10 cellular contexts compared by ENCODE assay signal in the genomic region with DNA sequence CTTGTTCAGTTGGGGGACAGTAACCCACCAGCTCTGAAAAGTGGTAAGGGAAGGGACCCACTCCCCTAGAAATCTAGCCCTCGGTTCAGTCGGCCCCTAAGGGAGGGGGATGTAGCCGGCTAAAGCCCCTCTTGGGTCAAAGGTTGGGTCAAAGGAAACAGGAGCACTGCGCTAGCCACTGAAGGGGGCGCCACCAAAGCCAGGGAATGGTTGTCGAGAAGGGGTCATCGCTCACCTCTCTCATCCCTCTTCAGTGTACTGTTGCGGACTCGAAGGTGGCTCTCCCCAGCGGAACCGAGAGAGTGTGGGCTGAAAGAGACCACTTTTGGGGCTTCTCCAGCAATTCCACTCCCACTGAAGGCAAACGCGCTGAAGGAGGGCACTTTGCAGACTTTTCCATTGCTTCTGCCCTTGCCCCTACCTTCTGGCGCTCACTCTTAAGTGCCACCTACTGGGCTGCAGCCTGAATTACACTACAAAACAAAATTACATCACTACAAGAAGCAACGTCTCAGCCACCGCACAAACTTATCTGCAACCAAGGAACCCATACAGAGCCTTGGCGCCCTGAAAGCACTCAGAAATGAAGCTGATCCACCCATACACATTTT.
A peak's percentile ranks its signal among the peaks of the same experiment; 100 is the strongest.
DNase-seq lines count a peak whose midpoint lies in the region; ATAC-seq and TF ChIP-seq lines count a peak whose summit lies in the region.
"Had no signal": no experiment of that assay in that cellular context is flagged by ENCODE, and none has a peak within 500 bp of the region (broad histone marks: within the 10 kb centered on the region; RNA-seq: fewer than 3 reads in every experiment).

No MANE protein-coding gene starts in this region.

- peaks cover 4% of the 10 kb centered on the region for H3K27me3 Mint-ChIP-seq in activated naive CD4-positive, alpha-beta T cell treated with anti-CD3 and anti-CD28 coated beads, Interleukin-2, amount 10 ng/mL, durations not matched to agents 7 days and 5 days

- no peaks in the 10 kb centered on the region for H3K36me3 Mint-ChIP-seq in activated naive CD4-positive, alpha-beta T cell treated with anti-CD3 and anti-CD28 coated beads, Interleukin-2, amount 10 ng/mL, durations not matched to agents 7 days and 5 days

- H3K9ac ChIP-seq in trophoblast cell (ENCODE audit: low read length): no peak overlapping the region

- no peaks in the 10 kb centered on the region for H3K4me1 ChIP-seq in trophoblast cell (ENCODE audit: control insufficient read depth in 1 of 2, insufficient read depth in 2 of 2, low read length in 2 of 2)

- H3K9me3 ChIP-seq in trophoblast cell (ENCODE audit: insufficient read depth, low read depth, low read length): no peaks in the 10 kb centered on the region

- H4K91ac ChIP-seq in trophoblast cell (ENCODE audit: low read depth, low read length): no peak overlapping the region

- H3K4me2 ChIP-seq in trophoblast cell (ENCODE audit: low read length): no peak overlapping the region

- H3K23ac ChIP-seq in trophoblast cell (ENCODE audit: low read length): no peak overlapping the region

- H3K4me3 ChIP-seq in astrocyte of the cerebellum (ENCODE audit: low read depth, low read length): no peak overlapping the region
- no peak overlapping the region for H3K4me3 ChIP-seq in trophoblast cell (ENCODE audit: low read depth, low read length)

- CTCF ChIA-PET in activated naive CD4-positive, alpha-beta T cell treated with anti-CD3 and anti-CD28 coated beads, Interleukin-2, amount 10 ng/mL, durations not matched to agents 7 days and 5 days (lab: Charles Lee): interaction anchor here (0.7 to 1.7 kb wide), 6 partner anchors 8 to 359 kb away, joined by 3 to 8 read pairs (median 4); no protein-coding TSS in a partner anchor

- no peak overlapping the region for H2BK12ac ChIP-seq in trophoblast cell (ENCODE audit: low read length)

- H3K79me1 ChIP-seq in trophoblast cell (ENCODE audit: low read length): no peaks in the 10 kb centered on the region

- H3K9me3 Mint-ChIP-seq in activated naive CD4-positive, alpha-beta T cell treated with anti-CD3 and anti-CD28 coated beads, Interleukin-2, amount 10 ng/mL, durations not matched to agents 7 days and 5 days: no peaks in the 10 kb centered on the region

- no CpG with 5 or more reads among the region's 17 CpGs for WGBS in trophoblast cell (ENCODE audit: extremely low coverage, insufficient coverage, insufficient read length)

- H3K79me2 ChIP-seq in trophoblast cell (ENCODE audit: control insufficient read depth, insufficient read depth, low read length, poor library complexity): no peaks in the 10 kb centered on the region

- no peak overlapping the region for H4K12ac ChIP-seq in trophoblast cell (ENCODE audit: low read depth, low read length)

- ATAC-seq in HG03039 (IDR thresholded peaks at IDR 0.05; ENCODE audit: unreplicated experiment) (peak; percentile 75), GM19328 (IDR thresholded peaks at IDR 0.05; ENCODE audit: unreplicated experiment) (no peak)

- H2AFZ ChIP-seq in trophoblast cell (ENCODE audit: insufficient read depth, low read length, poor library complexity): peak overlapping the region; percentile 8

- no peak overlapping the region for H3K14ac ChIP-seq in trophoblast cell (ENCODE audit: low read length)

- DNase-seq in activated CD8-positive, alpha-beta memory T cell treated with anti-CD3 and anti-CD28 coated beads, Interleukin-2, amount 50 U/mL, for 48 hours: peak; percentile 49
- DNase-seq in activated CD8-positive, alpha-beta memory T cell treated with anti-CD3 and anti-CD28 coated beads for 24 hours: no peak
- no peak for DNase-seq in astrocyte of the cerebellum (ENCODE audit: low read depth)
- peak; percentile 32 to 73 for DNase-seq in trophoblast cell
- DNase-seq in nucleus accumbens (lab: John Stamatoyannopoulos, UW): no peak
- DNase-seq in activated naive CD4-positive, alpha-beta T cell treated with anti-CD3 and anti-CD28 coated beads, Interleukin-2, amount 10 ng/mL, durations not matched to agents 7 days and 5 days: no peak
- DNase-seq: NK-92 treated with Interleukin-12 subunit alpha and Interleukin-12 subunit beta, amount 100 ng/mL, for 24 hours had no signal

- in situ Hi-C loops in astrocyte of the cerebellum (cut with HindIII; ENCODE audit: low sequenced_read_pairs): no loop called here

- H2BK120ac ChIP-seq in trophoblast cell (ENCODE audit: insufficient read depth, low read length, poor library complexity): no peak overlapping the region

- no peak overlapping the region for H4K8ac ChIP-seq in trophoblast cell (ENCODE audit: low read depth, low read length)

- no peaks in the 10 kb centered on the region for H3K36me3 ChIP-seq in trophoblast cell (ENCODE audit: control insufficient read depth in 1 of 2, insufficient read depth in 2 of 2, low read length in 2 of 2)

- no peak overlapping the region for H3K4ac ChIP-seq in trophoblast cell (ENCODE audit: low read depth, low read length)

- TF ChIP-seq CTCF in astrocyte of the cerebellum (IDR thresholded peaks at IDR 0.05; ENCODE audit: low read depth, low read length, missing control alignments): peak; percentile 28

- H3K27me3 ChIP-seq in trophoblast cell (ENCODE audit: insufficient read depth, low read length): no peaks in the 10 kb centered on the region

- no peak overlapping the region for H2BK5ac ChIP-seq in trophoblast cell (ENCODE audit: low read depth, low read length, poor library complexity)

- no peak overlapping the region for H2AK5ac ChIP-seq in trophoblast cell (ENCODE audit: low read length)

- no peak overlapping the region for H3K27ac ChIP-seq in trophoblast cell (ENCODE audit: low read depth, low read length)
- H3K27ac ChIP-seq: epithelial cell of prostate had no signal

- H3K18ac ChIP-seq in trophoblast cell (ENCODE audit: low read length): no peak overlapping the region

- no peak overlapping the region for H3K27ac Mint-ChIP-seq in activated naive CD4-positive, alpha-beta T cell treated with anti-CD3 and anti-CD28 coated beads, Interleukin-2, amount 10 ng/mL, durations not matched to agents 7 days and 5 days

- no peaks in the 10 kb centered on the region for H3K4me1 Mint-ChIP-seq in activated naive CD4-positive, alpha-beta T cell treated with anti-CD3 and anti-CD28 coated beads, Interleukin-2, amount 10 ng/mL, durations not matched to agents 7 days and 5 days

- no peak overlapping the region for H3K4me3 Mint-ChIP-seq in activated naive CD4-positive, alpha-beta T cell treated with anti-CD3 and anti-CD28 coated beads, Interleukin-2, amount 10 ng/mL, durations not matched to agents 7 days and 5 days

Comparison
In these comparisons a context has a peak if more than half of its experiments do, and no peak if none do; other contexts are left out.
1. DNase-seq: peak in activated CD8-positive, alpha-beta memory T cell treated with anti-CD3 and anti-CD28 coated beads, Interleukin-2, amount 50 U/mL, for 48 hours (single experiment) and trophoblast cell (2 of 2); none in activated CD8-positive, alpha-beta memory T cell treated with anti-CD3 and anti-CD28 coated beads for 24 hours (single experiment), astrocyte of the cerebellum (single experiment), nucleus accumbens (0 of 56) and activated naive CD4-positive, alpha-beta T cell treated with anti-CD3 and anti-CD28 coated beads, Interleukin-2, amount 10 ng/mL, durations not matched to agents 7 days and 5 days (single experiment).